In the genomic region with DNA sequence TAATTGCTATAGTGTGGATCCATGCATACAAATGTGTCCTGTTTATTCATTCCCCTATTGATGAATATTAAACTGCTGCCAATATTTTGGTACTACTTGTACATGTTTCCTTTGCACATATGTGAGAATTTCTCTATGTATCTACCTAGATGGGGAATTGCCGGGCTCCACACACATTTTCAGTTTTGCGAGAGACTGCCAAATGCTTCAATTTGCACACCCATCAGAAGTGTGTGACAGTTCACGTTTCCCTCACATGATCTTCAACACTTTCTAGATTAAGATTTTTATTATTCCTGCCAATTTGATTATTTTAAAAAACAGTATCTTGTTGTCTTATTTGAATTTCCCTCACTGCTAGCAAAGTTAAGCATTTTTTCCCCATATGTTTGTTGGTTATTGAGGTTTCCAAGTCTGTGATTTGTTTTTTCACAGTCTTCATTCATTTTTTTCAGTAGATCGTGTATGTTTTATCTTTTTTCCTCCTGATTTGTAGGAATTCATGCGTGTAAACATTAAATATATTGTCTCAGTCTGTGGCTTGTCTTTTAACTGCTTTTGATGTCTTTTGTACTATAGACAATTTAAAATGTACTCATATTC, we compare ENCODE assay signal across 18 cellular contexts. TPM values are rescaled to one million over a fixed set of nuclear protein-coding genes. Genes with fewer than 3 reads are reported as not detected.
A peak's percentile ranks its signal among the peaks of the same experiment; 100 is the strongest.
DNase-seq lines count a peak whose midpoint lies in the region.
"Had no signal": no experiment of that assay in that cellular context is flagged by ENCODE, and none has a peak within 500 bp of the region (broad histone marks: within the 10 kb centered on the region; RNA-seq: fewer than 3 reads in every experiment).

No MANE protein-coding gene starts in this region.

- H3K27me3 ChIP-seq in SJCRH30 (no peaks in the 10 kb centered on the region), mesenchymal stem cell (ENCODE audit: control insufficient read depth in 1 of 2, insufficient read depth in 1 of 2, low read length in 2 of 2) (peaks cover 47 to 63% of the 10 kb centered on the region in 2 experiments), subcutaneous abdominal adipose tissue (ENCODE audit: control insufficient read depth in 5 of 5, insufficient read depth in 4 of 5, low read length in 5 of 5) (peaks cover 0 to 21% (median 14%) of the 10 kb centered on the region in 5 donors)

- no peak overlapping the region for H2BK15ac ChIP-seq in mesenchymal stem cell (ENCODE audit: low read depth, poor library complexity, severe bottlenecking)

- H4K91ac ChIP-seq in mesenchymal stem cell (ENCODE audit: low read length) = no peak overlapping the region

- H3K4me1 ChIP-seq in SJCRH30 (no peaks in the 10 kb centered on the region), mesenchymal stem cell (ENCODE audit: control insufficient read depth, insufficient read depth, low read depth, low read length) (peaks cover 6% of the 10 kb centered on the region), subcutaneous abdominal adipose tissue (ENCODE audit: control insufficient read depth in 5 of 5, insufficient read depth in 5 of 5, low read length in 5 of 5) (peaks cover 0 to 26% (median 14%) of the 10 kb centered on the region in 5 donors)

- no peak overlapping the region for H2BK5ac ChIP-seq in mesenchymal stem cell (ENCODE audit: low read depth, low read length, poor library complexity, severe bottlenecking)

- DNase-seq in DMS79 treated with DMSO at 0.1 percent for 48 hours (lab: John Stamatoyannopoulos, UW) = peak; percentile 18
- no peak for DNase-seq in DMS79 (lab: John Stamatoyannopoulos, UW)
- no peak for DNase-seq in SJCRH30
- no peak for DNase-seq in mesenchymal stem cell
- no peak for DNase-seq in activated CD4-positive, alpha-beta T cell treated with anti-CD3 and anti-CD28 coated beads for 48 hours
- DNase-seq in SIG-M5 treated with dmso at 0.1 percent for 504 hours (lab: John Stamatoyannopoulos, UW; ENCODE audit: unreplicated experiment) = no peak
- DNase-seq in NCI-H1105 (lab: John Stamatoyannopoulos, UW) = no peak
- DNase-seq: AML-193; Caco-2; CD8-positive, alpha-beta memory T cell; HCEC 1CT; HFFc6 had no signal

- H3K14ac ChIP-seq in mesenchymal stem cell (ENCODE audit: low read length in 2 of 2) = no peak overlapping the region

- H3K9me3 ChIP-seq in SJCRH30 (replicated peaks) (no peaks in the 10 kb centered on the region), mesenchymal stem cell (ENCODE audit: control insufficient read depth, low read length) (peaks cover 19% of the 10 kb centered on the region), subcutaneous abdominal adipose tissue (ENCODE audit: control insufficient read depth in 5 of 5, low read length in 5 of 5) (peaks cover 14 to 28% (median 21%) of the 10 kb centered on the region in 5 donors)
- H3K9me3 ChIP-seq: Caco-2 had no signal

- peak overlapping the region; percentile 56 for H3K27ac ChIP-seq in SJCRH30
- H3K27ac ChIP-seq in mesenchymal stem cell (ENCODE audit: low read length, poor library complexity, severe bottlenecking) = no peak overlapping the region
- peak overlapping the region; percentile 51 for H3K27ac ChIP-seq in subcutaneous abdominal adipose tissue (ENCODE audit: low read depth, low read length)
- H3K27ac ChIP-seq: 22Rv1, BLaER1 had no signal

- no peak overlapping the region for H3K23ac ChIP-seq in mesenchymal stem cell (ENCODE audit: low read length in 2 of 2)

- H3K36me3 ChIP-seq in SJCRH30 (peaks cover 2% of the 10 kb centered on the region; the same call in 1 of the 2 replicates), mesenchymal stem cell (ENCODE audit: control insufficient read depth in 1 of 2, insufficient read depth in 2 of 2, low read depth in 1 of 2, low read length in 2 of 2) (peaks cover 0 to 7% of the 10 kb centered on the region in 2 experiments), subcutaneous abdominal adipose tissue (ENCODE audit: control insufficient read depth in 5 of 5, insufficient read depth in 5 of 5, low read length in 5 of 5) (no peaks in the 10 kb centered on the region)
- H3K36me3 ChIP-seq: BLaER1 had no signal

- H4K8ac ChIP-seq in mesenchymal stem cell (ENCODE audit: low read length) = no peak overlapping the region

- no peaks in the 10 kb centered on the region for H3K79me1 ChIP-seq in mesenchymal stem cell (replicated peaks; ENCODE audit: low read length, poor library complexity, severe bottlenecking)

- H3K9ac ChIP-seq in mesenchymal stem cell (ENCODE audit: low read length) (peak overlapping the region; percentile 5), subcutaneous abdominal adipose tissue (ENCODE audit: low read length in 5 of 5) (peak overlapping the region in 1 of 5 donors; percentile 49)
- H3K9ac ChIP-seq: BLaER1 had no signal

- no peak overlapping the region for H2AFZ ChIP-seq in mesenchymal stem cell (ENCODE audit: low read depth, low read length)

- 83% methylated on average over 3 of the region's 5 CpGs for WGBS in mesenchymal stem cell

- no peak overlapping the region for H2AK5ac ChIP-seq in mesenchymal stem cell (ENCODE audit: low read length, severe bottlenecking)

- H3K18ac ChIP-seq in mesenchymal stem cell (ENCODE audit: low read depth in 1 of 2, low read length in 2 of 2) = no peak overlapping the region

- H2BK120ac ChIP-seq in mesenchymal stem cell (ENCODE audit: low read depth, low read length) = no peak overlapping the region

- H3K4ac ChIP-seq in mesenchymal stem cell (ENCODE audit: low read depth in 1 of 2, low read length in 2 of 2) = no peak overlapping the region

- no peak overlapping the region for H3K4me2 ChIP-seq in mesenchymal stem cell (ENCODE audit: low read length, poor library complexity, severe bottlenecking)
- H3K4me2 ChIP-seq: BLaER1 had no signal

- H3K4me3 ChIP-seq in SJCRH30 = peak overlapping the region; percentile 61
- no peak overlapping the region for H3K4me3 ChIP-seq in mesenchymal stem cell (ENCODE audit: insufficient read depth in 1 of 2, low read depth in 1 of 2, low read length in 2 of 2)
- no peak overlapping the region for H3K4me3 ChIP-seq in subcutaneous abdominal adipose tissue (ENCODE audit: low read depth in 1 of 5, low read length in 5 of 5)
- H3K4me3 ChIP-seq: BLaER1 had no signal

- H2BK12ac ChIP-seq in mesenchymal stem cell (ENCODE audit: low read length in 2 of 2) = no peak overlapping the region

RNA-seq across cellular contexts. Expression of gene KLF14, which starts 2.4 kb away (rescaled TPM):
- 1.2 and 1.6 TPM in 2 replicates for total RNA-seq in SJCRH30 (2014; rRNA removed; shearing (Covaris generic))
- 0.12 TPM for polyA plus RNA-seq in mesenchymal stem cell (2013, experiment 1 of 2)
- polyA plus RNA-seq in mesenchymal stem cell (2013, experiment 2 of 2) = 0.04 TPM
- total RNA-seq: A673; Caco-2; CD8-positive, alpha-beta memory T cell; HFFc6 had no signal
- polyA plus RNA-seq: CD8-positive, alpha-beta memory T cell had no signal

RNA-seq across cellular contexts. Expression of gene TSGA13, which starts 50.1 kb away (rescaled TPM):
- not detected in 2 replicates for total RNA-seq in SJCRH30 (2014; rRNA removed; shearing (Covaris generic))
- not detected for polyA plus RNA-seq in mesenchymal stem cell (2013, experiment 1 of 2)
- polyA plus RNA-seq in mesenchymal stem cell (2013, experiment 2 of 2) = not detected
- total RNA-seq: A673; Caco-2; CD8-positive, alpha-beta memory T cell; Daoy; H4; HFFc6 had no signal
- polyA plus RNA-seq: CD8-positive, alpha-beta memory T cell had no signal
